26 cellular contexts compared by ENCODE assay signal in the genomic region with DNA sequence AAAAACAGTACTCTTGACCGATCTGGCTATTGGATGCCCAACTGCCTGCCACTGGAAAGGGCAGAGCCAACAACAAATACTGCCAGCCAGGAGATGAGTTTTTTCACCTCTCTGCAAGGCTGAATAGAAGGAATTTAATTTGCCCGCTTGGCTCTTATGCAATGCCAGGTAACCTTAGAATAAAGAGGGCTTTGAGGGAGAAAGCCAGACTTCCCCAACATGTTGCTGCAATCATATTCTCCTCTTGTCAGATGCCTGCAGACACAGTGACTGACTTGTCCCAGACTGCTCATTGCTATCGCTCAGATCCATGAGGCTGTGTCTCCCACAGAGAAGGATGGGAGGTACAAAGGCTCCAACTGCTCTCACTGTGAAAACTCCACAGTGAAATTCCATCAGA.
DNase-seq lines count a peak whose midpoint lies in the region; ATAC-seq and TF ChIP-seq lines count a peak whose summit lies in the region.
"Had no signal": no experiment of that assay in that cellular context is flagged by ENCODE, and none has a peak within 500 bp of the region (broad histone marks: within the 10 kb centered on the region; RNA-seq: fewer than 3 reads in every experiment).

No MANE protein-coding gene starts in this region.

- TF ChIP-seq CTCF in gastroesophageal sphincter (IDR thresholded peaks at IDR 0.05), result no peak
- no peak for TF ChIP-seq CTCF in neural crest cell (conservative IDR thresholded peaks at IDR 0.05)
- no peak for TF ChIP-seq CTCF in foreskin keratinocyte (conservative IDR thresholded peaks at IDR 0.05)

- H3K9me3 ChIP-seq in gastroesophageal sphincter (no peaks in the 10 kb centered on the region), MG63 (no peaks in the 10 kb centered on the region)
- H3K9me3 ChIP-seq: Caco-2 had no signal

- no peaks in the 10 kb centered on the region for H3K9me3 Mint-ChIP-seq in neural crest cell
- H3K9me3 Mint-ChIP-seq: WTC11 had no signal

- WGBS in gastroesophageal sphincter (ENCODE audit: low coverage in 1 of 2), 2 donors, result 35 to 67% methylated on average over 1 to 2 of the region's 3 CpGs

- H3K27ac Mint-ChIP-seq in neural crest cell (ENCODE audit: unreplicated experiment), result peak overlapping the region; percentile 84
- H3K27ac Mint-ChIP-seq: activated CD4-positive, alpha-beta T cell treated with anti-CD3 and anti-CD28 coated beads, Interleukin-2, amount 10 ng/mL, durations not matched to agents 24 days and 14 days; activated naive CD8-positive, alpha-beta T cell; CD14-positive monocyte; stimulated activated naive CD8-positive, alpha-beta T cell treated with anti-CD3 and anti-CD28 coated beads, Interleukin-15, amount 100 ng/mL, for 72 hours; T-cell; WTC11 had no signal

- no peaks in the 10 kb centered on the region for H3K36me3 Mint-ChIP-seq in neural crest cell (ENCODE audit: low read depth)
- H3K36me3 Mint-ChIP-seq: activated naive CD8-positive, alpha-beta T cell; CD14-positive monocyte; T-cell; WTC11 had no signal

- H3K27me3 ChIP-seq in gastroesophageal sphincter (no peaks in the 10 kb centered on the region), foreskin keratinocyte (peaks cover 2% of the 10 kb centered on the region), MG63 (no peaks in the 10 kb centered on the region)

- DNase-seq in G401 (ENCODE audit: low spot score) (peak; percentile 64), astrocyte of the hippocampus (ENCODE audit: low read depth, low spot score) (peak; percentile 10), neural crest cell (ENCODE audit: low read depth, low spot score) (no peak), foreskin keratinocyte (no peak), MG63 (no peak)
- no peak for DNase-seq in activated naive CD4-positive, alpha-beta T cell (lab: John Stamatoyannopoulos, UW)
- DNase-seq: activated CD4-positive, alpha-beta T cell treated with anti-CD3 and anti-CD28 coated beads, Interleukin-2, amount 10 ng/mL, durations not matched to agents 24 days and 14 days; Caco-2; cerebellar nuclear complex; DMS79; GDM1; hypothalamus; Karpas-422; NCI-H1417 treated with DMSO at 0.1 percent for 48 hours; NCI-H2081 treated with DMSO at 0.1 percent for 48 hours; retina; small intestine; stimulated activated naive CD8-positive, alpha-beta T cell treated with anti-CD3 and anti-CD28 coated beads, Interleukin-15, amount 100 ng/mL, for 72 hours; T-cell had no signal

- no peak for TF ChIP-seq EP300 in gastroesophageal sphincter (IDR thresholded peaks at IDR 0.05)

- H3K27ac ChIP-seq in gastroesophageal sphincter (peak overlapping the region; percentile 15 to 64 (median 42)), foreskin keratinocyte (no peak overlapping the region)

- H3K4me3 ChIP-seq in gastroesophageal sphincter, result no peak overlapping the region
- H3K4me3 ChIP-seq in MG63, result no peak overlapping the region

- in situ Hi-C loops in G401 (cut with HindIII; ENCODE audit: low sequenced_read_pairs), result no loop called here

- ATAC-seq in gastroesophageal sphincter (no peak), GM19452 (IDR thresholded peaks at IDR 0.05; ENCODE audit: unreplicated experiment) (no peak), foreskin keratinocyte (no peak)
- ATAC-seq: HepG2; left lobe of liver; stimulated activated naive CD8-positive, alpha-beta T cell treated with anti-CD3 and anti-CD28 coated beads, Interleukin-15, amount 100 ng/mL, for 72 hours; T-cell; WTC11 had no signal

- TF ChIP-seq POLR2A in gastroesophageal sphincter (IDR thresholded peaks at IDR 0.05), result no peak

- H3K4me1 ChIP-seq in gastroesophageal sphincter (peaks cover 0 to 49% (median 2%) of the 10 kb centered on the region in 3 donors), foreskin keratinocyte (no peaks in the 10 kb centered on the region)
- H3K4me1 ChIP-seq: Caco-2 had no signal

- H3K36me3 ChIP-seq in gastroesophageal sphincter (no peaks in the 10 kb centered on the region), MG63 (no peaks in the 10 kb centered on the region)

- no peak overlapping the region for H3K4me3 Mint-ChIP-seq in neural crest cell
- H3K4me3 Mint-ChIP-seq: activated CD4-positive, alpha-beta T cell treated with anti-CD3 and anti-CD28 coated beads, Interleukin-2, amount 10 ng/mL, durations not matched to agents 24 days and 14 days; activated naive CD8-positive, alpha-beta T cell; CD14-positive monocyte; stimulated activated naive CD8-positive, alpha-beta T cell treated with anti-CD3 and anti-CD28 coated beads, Interleukin-15, amount 100 ng/mL, for 72 hours; T-cell; WTC11 had no signal

- no peaks in the 10 kb centered on the region for H3K27me3 Mint-ChIP-seq in neural crest cell (ENCODE audit: low read depth)
- H3K27me3 Mint-ChIP-seq: activated CD4-positive, alpha-beta T cell treated with anti-CD3 and anti-CD28 coated beads, Interleukin-2, amount 10 ng/mL, durations not matched to agents 24 days and 14 days; activated naive CD8-positive, alpha-beta T cell; stimulated activated naive CD8-positive, alpha-beta T cell treated with anti-CD3 and anti-CD28 coated beads, Interleukin-15, amount 100 ng/mL, for 72 hours; T-cell had no signal

- peaks cover 39% of the 10 kb centered on the region for H3K4me1 Mint-ChIP-seq in neural crest cell
- H3K4me1 Mint-ChIP-seq: activated CD4-positive, alpha-beta T cell treated with anti-CD3 and anti-CD28 coated beads, Interleukin-2, amount 10 ng/mL, durations not matched to agents 24 days and 14 days; CD14-positive monocyte; stimulated activated naive CD8-positive, alpha-beta T cell treated with anti-CD3 and anti-CD28 coated beads, Interleukin-15, amount 100 ng/mL, for 72 hours; T-cell had no signal

Comparison
In these comparisons a context has a peak if more than half of its experiments do, and no peak if none do; other contexts are left out.
1. DNase-seq: peak in G401 (single experiment) and astrocyte of the hippocampus (single experiment); none in neural crest cell (single experiment), activated naive CD4-positive, alpha-beta T cell (0 of 4), foreskin keratinocyte (0 of 2) and MG63 (single experiment).